Comparison of ENCODE assay signal across 15 cellular contexts in the genomic region with DNA sequence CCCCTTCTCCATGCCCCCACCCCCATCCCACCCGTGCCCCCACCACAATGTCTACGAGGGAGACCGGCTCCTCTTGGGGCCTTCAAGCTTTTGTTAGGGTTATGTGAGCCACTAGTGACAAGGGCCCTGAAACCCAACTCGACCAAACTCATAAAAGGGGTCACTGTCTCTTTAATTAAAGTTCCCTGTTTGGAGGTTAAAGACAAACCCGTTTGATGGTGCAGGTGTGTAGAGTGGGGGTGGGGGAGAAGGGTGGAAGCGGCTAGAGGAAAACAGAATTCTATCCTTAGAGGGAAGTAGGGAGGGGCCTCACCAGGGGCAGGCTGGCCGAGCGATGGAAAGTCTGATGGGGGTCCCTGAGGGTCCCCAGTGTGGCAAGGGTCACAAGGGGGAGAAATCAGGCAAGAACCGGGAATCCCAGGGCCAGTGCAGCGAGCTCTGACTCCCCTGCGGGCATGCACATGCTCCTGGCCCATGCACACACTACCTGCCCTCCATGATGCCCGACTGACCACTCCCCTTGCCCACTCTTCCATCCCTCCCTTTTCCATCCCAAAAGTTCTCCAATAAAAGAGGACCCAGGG. TPM values are rescaled to one million over a fixed set of nuclear protein-coding genes. Genes with fewer than 3 reads are reported as not detected.
A peak's percentile ranks its signal among the peaks of the same experiment; 100 is the strongest.
DNase-seq lines count a peak whose midpoint lies in the region; ATAC-seq, FAIRE-seq and TF ChIP-seq lines count a peak whose summit lies in the region.
"Had no signal": no experiment of that assay in that cellular context is flagged by ENCODE, and none has a peak within 500 bp of the region (broad histone marks: within the 10 kb centered on the region; RNA-seq: fewer than 3 reads in every experiment).

No MANE protein-coding gene starts in this region.

- H3K18ac ChIP-seq in neuronal stem cell (ENCODE audit: low read length) = peak overlapping the region; percentile 72

- peaks cover 54% of the 10 kb centered on the region for H3K27me3 Mint-ChIP-seq in progenitor cell of endocrine pancreas

- no peaks in the 10 kb centered on the region for H3K9me3 ChIP-seq in HepG2 (ENCODE audit: low read length)
- H3K9me3 ChIP-seq in right lobe of liver = no peaks in the 10 kb centered on the region
- no peaks in the 10 kb centered on the region for H3K9me3 ChIP-seq in neuronal stem cell (replicated peaks in 1 of 2; ENCODE audit: control insufficient read depth in 2 of 2, insufficient read depth in 1 of 2, low read depth in 1 of 2, low read length in 2 of 2)

- TF ChIP-seq CTCF in HepG2 (CRISPR knock-in tag; IDR thresholded peaks at IDR 0.05) = no peak
- no peak for TF ChIP-seq CTCF in right lobe of liver (IDR thresholded peaks at IDR 0.05)
- TF ChIP-seq CTCF in progenitor cell of endocrine pancreas (IDR thresholded peaks at IDR 0.05; ENCODE audit: unreplicated experiment) = no peak
- no peak for TF ChIP-seq CTCF in omental fat pad (IDR thresholded peaks at IDR 0.05)

- TF ChIP-seq POLR2A in HepG2 (IDR thresholded peaks at IDR 0.05; ENCODE audit: insufficient read depth in 1 of 2, low read depth in 2 of 2, low read length in 2 of 2) = no peak
- no peak for TF ChIP-seq POLR2A in right lobe of liver (IDR thresholded peaks at IDR 0.05)

- H2AFZ ChIP-seq in HepG2 (ENCODE audit: low read length) (no peak overlapping the region), neuronal stem cell (ENCODE audit: low read length) (no peak overlapping the region)

- H3K27me3 ChIP-seq in HepG2 (ENCODE audit: control insufficient read depth in 1 of 2, insufficient read depth in 2 of 2, low read length in 2 of 2) (no peaks in the 10 kb centered on the region), right lobe of liver (no peaks in the 10 kb centered on the region), neuronal stem cell (ENCODE audit: control insufficient read depth in 3 of 3, insufficient read depth in 3 of 3, low read depth in 1 of 3, low read length in 3 of 3) (peaks cover 0 to 53% (median 0%) of the 10 kb centered on the region in 3 experiments)

- H3K4me3 ChIP-seq in HepG2 (replicated peaks in 1 of 3; ENCODE audit: insufficient read depth in 1 of 3, low read depth in 2 of 3, low read length in 3 of 3) (peak overlapping the region; percentile 42 to 59 (median 48)), right lobe of liver (no peak overlapping the region), neuronal stem cell (ENCODE audit: low read length in 2 of 2) (no peak overlapping the region)
- H3K4me3 ChIP-seq in Jurkat, Clone E6-1 (ENCODE audit: low read length) = peak overlapping the region; percentile 25

- H2BK12ac ChIP-seq in neuronal stem cell (ENCODE audit: low read length) = no peak overlapping the region

- no peaks in the 10 kb centered on the region for H3K79me2 ChIP-seq in HepG2 (ENCODE audit: insufficient read depth, low read length)

- BruUV-seq in HepG2 (replicated peaks; lab: Mats Ljungman, UMichigan) = no TSS peak

- no peak overlapping the region for H2BK5ac ChIP-seq in neuronal stem cell (ENCODE audit: low read length)

- no peak for ATAC-seq in HepG2
- no peak for ATAC-seq in right lobe of liver
- ATAC-seq in omental fat pad (ENCODE audit: low FRiP score) = no peak
- ATAC-seq: HCT116 had no signal

- no peak for DNase-seq in HepG2 (ENCODE audit: low spot score)
- no peak for DNase-seq in right lobe of liver
- DNase-seq in Jurkat, Clone E6-1 (ENCODE audit: low read depth, low spot score) = peak; percentile 78
- peak; percentile 25 for DNase-seq in RPMI8226
- DNase-seq in neuronal stem cell (ENCODE audit: low spot score) = no peak
- no peak for DNase-seq in progenitor cell of endocrine pancreas (ENCODE audit: low spot score, unreplicated experiment)
- DNase-seq in NCI-H2029 (lab: John Stamatoyannopoulos, UW) = no peak
- DNase-seq in omental fat pad (ENCODE audit: low spot score) = no peak
- DNase-seq: DMS79, GDM1 had no signal

- H3K9me3 Mint-ChIP-seq in progenitor cell of endocrine pancreas (ENCODE audit: low read depth) = no peaks in the 10 kb centered on the region

- no peaks in the 10 kb centered on the region for H3K36me3 ChIP-seq in HepG2 (replicated peaks in 1 of 2; ENCODE audit: control insufficient read depth in 1 of 2, insufficient read depth in 2 of 2, low read length in 2 of 2)
- H3K36me3 ChIP-seq in right lobe of liver = no peaks in the 10 kb centered on the region
- H3K36me3 ChIP-seq in neuronal stem cell (replicated peaks in 1 of 2; ENCODE audit: control insufficient read depth in 2 of 2, insufficient read depth in 2 of 2, low read length in 2 of 2) = no peaks in the 10 kb centered on the region

- H3K27ac Mint-ChIP-seq in progenitor cell of endocrine pancreas = no peak overlapping the region

- peaks cover 94% of the 10 kb centered on the region for H3K4me1 ChIP-seq in HepG2 (ENCODE audit: insufficient read depth, low read length)
- H3K4me1 ChIP-seq in right lobe of liver = peaks cover 0 to 23% (median 6%) of the 10 kb centered on the region in 4 donors
- H3K4me1 ChIP-seq in neuronal stem cell (ENCODE audit: control insufficient read depth in 2 of 2, insufficient read depth in 1 of 2, low read depth in 1 of 2, low read length in 2 of 2) = peaks cover 14 to 38% of the 10 kb centered on the region in 2 donors

- WGBS in HepG2 (ENCODE audit: low lambda C conversion rate) = 6% methylated on average over 11 of the region's 12 CpGs
- WGBS in right lobe of liver (ENCODE audit: insufficient coverage, low coverage, low lambda C conversion rate, missing lambda C conversion rate) = 37% methylated on average over 7 of the region's 12 CpGs
- WGBS in neuronal stem cell (ENCODE audit: extremely low coverage in 2 of 2, insufficient read length in 2 of 2, insufficient replicate concordance in 1 of 2), 2 donors = no CpG with 5 or more reads among the region's 12 CpGs

- no peak overlapping the region for H2BK120ac ChIP-seq in neuronal stem cell (ENCODE audit: low read depth, low read length)

- H3K23ac ChIP-seq in neuronal stem cell (ENCODE audit: low read depth, low read length, poor library complexity) = no peak overlapping the region

- TF ChIP-seq RAD21 in HepG2 (CRISPR knock-in tag; IDR thresholded peaks at IDR 0.05) = no peak

- H3K14ac ChIP-seq in neuronal stem cell (ENCODE audit: low read length) = no peak overlapping the region

- H3K4me3 Mint-ChIP-seq in progenitor cell of endocrine pancreas (ENCODE audit: low read depth) = no peak overlapping the region

- H3K9ac ChIP-seq in HepG2 (ENCODE audit: insufficient read depth, low read depth, low read length) (no peak overlapping the region; the same call in 1 of the 2 replicates), neuronal stem cell (ENCODE audit: low read depth, low read length, poor library complexity) (no peak overlapping the region)

- H3K4me1 Mint-ChIP-seq in progenitor cell of endocrine pancreas (ENCODE audit: low read depth) = peaks cover 12% of the 10 kb centered on the region

- in situ Hi-C loops in HepG2 (cut with HindIII; ENCODE audit: extremely low pct_ligation_motif_present, low pct_unique_long_range_greater_than_20kb) = loop anchor here (5.0 to 25.0 kb wide), 3 partner anchors 204 to 539 kb away; partner anchors contain the start of genes PKD2L1 and SCD

- H4K8ac ChIP-seq in neuronal stem cell (ENCODE audit: low read depth, low read length) = no peak overlapping the region

- no peaks in the 10 kb centered on the region for H3K79me1 ChIP-seq in neuronal stem cell (ENCODE audit: low read depth, low read length)

- peak overlapping the region; percentile 49 for H2AK5ac ChIP-seq in neuronal stem cell (ENCODE audit: low read depth, low read length)

- H3K4me2 ChIP-seq in HepG2 (ENCODE audit: low read depth, low read length) = peak overlapping the region; percentile 67
- no peak overlapping the region for H3K4me2 ChIP-seq in neuronal stem cell (ENCODE audit: insufficient read depth, low read length, poor library complexity, severe bottlenecking)

- no peaks in the 10 kb centered on the region for H4K20me1 ChIP-seq in HepG2 (ENCODE audit: insufficient read depth, low read length)

- CTCF ChIA-PET in HepG2 (lab: Yijun Ruan, JAX; ENCODE audit: low intra/inter-chr PET ratio, low total read pairs) = interaction anchor here (0.8 to 1.3 kb wide), 2 partner anchors 307 to 314 kb away, joined by 3 read pairs; no protein-coding TSS in a partner anchor

- intact Hi-C loops in HepG2 (cut with micrococcal nuclease; ENCODE audit: unreplicated experiment) (loop anchor here (5.0 kb wide), 3 partner anchors 49 to 136 kb away; no protein-coding TSS in a partner anchor), right lobe of liver (cut with DNase I) (loop anchor here in 1 of 2 donors (10.0 kb wide), 3 partner anchors 212 to 552 kb away; no protein-coding TSS in a partner anchor)

- H2BK15ac ChIP-seq in neuronal stem cell (ENCODE audit: low read length) = no peak overlapping the region

- peak; percentile 15 for FAIRE-seq in HepG2 (lab: Jason Lieb, UNC)
- FAIRE-seq: GM12892, H54 had no signal

- H3K36me3 Mint-ChIP-seq in progenitor cell of endocrine pancreas (ENCODE audit: insufficient read depth) = no peaks in the 10 kb centered on the region

- H4K91ac ChIP-seq in neuronal stem cell (ENCODE audit: low read depth, low read length, poor library complexity) = no peak overlapping the region

- no peak for TF ChIP-seq EP300 in HepG2 (IDR thresholded peaks at IDR 0.05; ENCODE audit: low read depth in 2 of 2, low read length in 2 of 2)
- TF ChIP-seq EP300 in HepG2 (CRISPR knock-in tag; IDR thresholded peaks at IDR 0.05; ENCODE audit: borderline replicate concordance) = no peak

- H3K27ac ChIP-seq in HepG2 (ENCODE audit: extremely low read length, insufficient read depth, low read length) (peak overlapping the region; percentile 49), right lobe of liver (no peak overlapping the region), neuronal stem cell (replicated peaks; ENCODE audit: low read length) (no peak overlapping the region)
- H3K27ac ChIP-seq: 22Rv1, HL-60 had no signal

- POLR2A ChIA-PET in HepG2 (lab: Yijun Ruan, JAX) = interaction anchor here (1.0 to 1.5 kb wide), 2 partner anchors 341 to 342 kb away, joined by 3 to 4 read pairs; partner anchors contain the start of gene HIF1AN

- no peak overlapping the region for H3K4ac ChIP-seq in neuronal stem cell (ENCODE audit: low read length)

RNA-seq across cellular contexts. Expression of gene SLF2, which starts 36.1 kb away (rescaled TPM):
- 48.1 and 59.8 TPM in 2 replicates for total RNA-seq in HepG2 (2016; rRNA removed; fragmentation: Illumina TruSeq; extraction: Trizol)
- 35.7 and 39.2 TPM in 2 replicates for total RNA-seq in HepG2 (2016; cell fraction: cytosol; rRNA removed; fragmentation: Illumina TruSeq; extraction: Trizol; ENCODE audit: low read depth)
- 48.7 and 55.8 TPM in 2 replicates for total RNA-seq in HepG2 (2016; cell fraction: insoluble cytoplasmic fraction; rRNA removed; fragmentation: Illumina TruSeq; extraction: Trizol)
- 37.2 and 42.1 TPM in 2 replicates for total RNA-seq in HepG2 (2016; cell fraction: membrane; rRNA removed; fragmentation: Illumina TruSeq; extraction: Trizol)
- total RNA-seq in HepG2 (2016; cell fraction: nucleus; rRNA removed; fragmentation: Illumina TruSeq; extraction: Trizol) = 58.3 and 64.6 TPM in 2 replicates
- polyA plus RNA-seq in HepG2 (2011; rRNA removed) = 12.2 and 12.6 TPM in 2 replicates
- 5.8 and 6.0 TPM in 2 replicates for polyA plus RNA-seq in HepG2 (2011; cell fraction: cytosol; rRNA removed)
- 18.9 and 23.2 TPM in 2 replicates for polyA plus RNA-seq in HepG2 (2011; cell fraction: nucleus; rRNA removed)
- polyA plus RNA-seq in HepG2 (2012) = 15.3 and 20.8 TPM in 2 replicates
- polyA plus RNA-seq in HepG2 (2016; cell fraction: cytosol; fragmentation: Illumina TruSeq; extraction: Trizol; ENCODE audit: low read depth) = 3.5 and 4.7 TPM in 2 replicates
- polyA plus RNA-seq in HepG2 (2016; cell fraction: insoluble cytoplasmic fraction; fragmentation: Illumina TruSeq; extraction: Trizol; ENCODE audit: low read depth) = 30.2 and 31.7 TPM in 2 replicates
- polyA plus RNA-seq in HepG2 (2016; cell fraction: membrane; fragmentation: Illumina TruSeq; extraction: Trizol; ENCODE audit: low read depth) = 7.6 and 8.6 TPM in 2 replicates
- polyA plus RNA-seq in HepG2 (2016; cell fraction: nucleus; fragmentation: Illumina TruSeq; extraction: Trizol; ENCODE audit: insufficient read depth, low read depth) = 55.6 and 64.3 TPM in 2 replicates
- 9.0 and 14.8 TPM in 2 replicates for polyA minus RNA-seq in HepG2 (2011; rRNA and poly(A)+ RNA removed; ENCODE audit: low replicate concordance)
- polyA minus RNA-seq in HepG2 (2011; cell fraction: cytosol; rRNA and poly(A)+ RNA removed) = 15.4 and 17.1 TPM in 2 replicates
- polyA minus RNA-seq in HepG2 (2011; cell fraction: nucleus; rRNA and poly(A)+ RNA removed) = 88.7 and 96.8 TPM in 2 replicates
- total RNA-seq in right lobe of liver = 10 to 100 TPM in 3 of 6 experiments, 1 to 10 TPM in 3; 7.1 to 14.2 (median 10.0) TPM
- 16.2 TPM for polyA plus RNA-seq in Jurkat, Clone E6-1 (2012; ENCODE audit: insufficient read depth, insufficient read length)
- polyA plus RNA-seq in neuronal stem cell (2013, experiment 1 of 2) = 9.2 TPM
- polyA plus RNA-seq in neuronal stem cell (2013, experiment 2 of 2) = 8.8 TPM
- 29.9 and 31.8 TPM in 2 replicates for total RNA-seq in progenitor cell of endocrine pancreas
- 10 to 100 TPM; 14.9 to 37.8 (median 21.9) TPM for total RNA-seq in omental fat pad

Comparison
In these comparisons a context has a peak if more than half of its experiments do, and no peak if none do; other contexts are left out.
1. H3K4me3 ChIP-seq: peak in HepG2 (3 of 3) and Jurkat, Clone E6-1 (single experiment); none in right lobe of liver (0 of 3) and neuronal stem cell (0 of 2).
2. DNase-seq: peak in Jurkat, Clone E6-1 (single experiment) and RPMI8226 (single experiment); none in HepG2 (single experiment), right lobe of liver (0 of 3), neuronal stem cell (single experiment), progenitor cell of endocrine pancreas (single experiment), NCI-H2029 (single experiment) and omental fat pad (single experiment).